ENCODE assay signal across 8 cellular contexts in genomic region chr6:57577023-57577422, GRCh38.
A peak's percentile ranks its signal among the peaks of the same experiment; 100 is the strongest.
DNase-seq lines count a peak whose midpoint lies in the region; ATAC-seq, FAIRE-seq and TF ChIP-seq lines count a peak whose summit lies in the region.
"Not testable (repeated sequence)": the region's sequence is repeated elsewhere in the genome, so short reads cannot be mapped to it uniquely, and the experiment has no call there.

No MANE protein-coding gene starts in this region.

- H3K9me3 ChIP-seq in RWPE2 (ENCODE audit: severe bottlenecking); mammary epithelial cell (replicated peaks; ENCODE audit: insufficient read depth, low read length); keratinocyte (ENCODE audit: control insufficient read depth, low read depth, low read length): not testable (repeated sequence)

- not testable (repeated sequence) for H3K27me3 ChIP-seq in RWPE2 (ENCODE audit: insufficient read depth, poor library complexity, severe bottlenecking); mammary epithelial cell (ENCODE audit: insufficient read depth, low read length); bronchial epithelial cell (ENCODE audit: control insufficient read depth, insufficient read depth, low read length); foreskin keratinocyte; keratinocyte (ENCODE audit: control insufficient read depth, extremely low read depth, insufficient read depth, low read length)

- not testable (repeated sequence) for TF ChIP-seq CTCF in RWPE2 (IDR thresholded peaks at IDR 0.05; ENCODE audit: poor library complexity, severe bottlenecking); mammary epithelial cell (conservative IDR thresholded peaks at IDR 0.05 in 1 of 2, IDR thresholded peaks at IDR 0.05 in 1 of 2; ENCODE audit: extremely low read depth in 1 of 2, insufficient read depth in 1 of 2, low read depth in 1 of 2, low read length in 2 of 2); bronchial epithelial cell (IDR thresholded peaks at IDR 0.05; ENCODE audit: insufficient read depth, low read length, severe bottlenecking); epithelial cell of esophagus (IDR thresholded peaks at IDR 0.05; ENCODE audit: insufficient read depth, low read depth, low read length, missing control alignments); foreskin keratinocyte (conservative IDR thresholded peaks at IDR 0.05); keratinocyte (optimal IDR thresholded peaks at IDR 0.05 in 1 of 3, IDR thresholded peaks at IDR 0.05 in 1 of 3, conservative IDR thresholded peaks at IDR 0.05 in 1 of 3; ENCODE audit: extremely low read depth in 1 of 3, insufficient read depth in 2 of 3, low read length in 3 of 3)

- intact Hi-C loops in mammary epithelial cell (cut with micrococcal nuclease), result not testable (repeated sequence)

- 0 out of 3 replicates have a peak, but pooled peaks have one; percentile 41 for ATAC-seq in RWPE2 (ENCODE audit: low read depth)
- peak; percentile 48 for ATAC-seq in esophagus mucosa
- peak; percentile 77 for ATAC-seq in foreskin keratinocyte

- WGBS in mammary epithelial cell (ENCODE audit: low coverage, missing lambda C conversion rate), result no CpG with 5 or more reads among the region's 1 CpG

- H3K4me2 ChIP-seq in mammary epithelial cell (ENCODE audit: insufficient read depth, low read depth, low read length); keratinocyte (ENCODE audit: control insufficient read depth, extremely low read depth, insufficient read depth, low read depth, low read length): not testable (repeated sequence)

- not testable (repeated sequence) for H3K27ac ChIP-seq in RWPE2 (ENCODE audit: poor library complexity, severe bottlenecking); mammary epithelial cell (ENCODE audit: insufficient read depth, low read depth, low read length); epithelial cell of prostate; foreskin keratinocyte; keratinocyte (ENCODE audit: control insufficient read depth, insufficient read depth, low read length)

- not testable (repeated sequence) for H3K4me3 ChIP-seq in RWPE2 (ENCODE audit: severe bottlenecking); mammary epithelial cell (replicated peaks in 1 of 3; ENCODE audit: insufficient read depth in 1 of 3, low read depth in 2 of 3, low read length in 3 of 3); bronchial epithelial cell (ENCODE audit: low read depth, low read length); epithelial cell of esophagus (ENCODE audit: low read length); keratinocyte (ENCODE audit: control insufficient read depth in 2 of 3, extremely low read depth in 1 of 3, insufficient read depth in 2 of 3, low read depth in 1 of 3, low read length in 3 of 3)

- BruUV-seq in mammary epithelial cell (replicated peaks; lab: Mats Ljungman, UMichigan), result not testable (repeated sequence)

- not testable (repeated sequence) for H3K9ac ChIP-seq in mammary epithelial cell (ENCODE audit: insufficient read depth, low read length); keratinocyte (ENCODE audit: control insufficient read depth, extremely low read depth, insufficient read depth, low read length)

- dilution Hi-C loops in mammary epithelial cell (cut with HindIII; ENCODE audit: low sequenced_read_pairs); keratinocyte (cut with MboI; ENCODE audit: extremely low pct_ligation_motif_present, low sequenced_read_pairs): not testable (repeated sequence)

- in situ Hi-C loops in mammary epithelial cell (cut with MboI; ENCODE audit: low sequenced_read_pairs in 2 of 2), result not testable (repeated sequence)

- CTCF ChIA-PET in mammary epithelial cell (lab: Charles Lee; ENCODE audit: low non-redundant PET), result not testable (repeated sequence)

- not testable (repeated sequence) for H3K4me1 ChIP-seq in RWPE2 (ENCODE audit: insufficient read depth, poor library complexity, severe bottlenecking); mammary epithelial cell (ENCODE audit: insufficient read depth, low read length); foreskin keratinocyte; keratinocyte (ENCODE audit: control insufficient read depth, extremely low read depth, insufficient read depth, low read length)

- not testable (repeated sequence) for H2AFZ ChIP-seq in mammary epithelial cell (ENCODE audit: low read depth, low read length); keratinocyte (ENCODE audit: control insufficient read depth, low read length)

- not testable (repeated sequence) for H3K79me2 ChIP-seq in mammary epithelial cell (ENCODE audit: insufficient read depth, low read length); keratinocyte (ENCODE audit: control insufficient read depth, insufficient read depth, low read length)

- H4K20me1 ChIP-seq in mammary epithelial cell (ENCODE audit: insufficient read depth, low read length); keratinocyte (ENCODE audit: control insufficient read depth, extremely low read depth, insufficient read depth, low read length): not testable (repeated sequence)

- not testable (repeated sequence) for H3K36me3 ChIP-seq in RWPE2 (ENCODE audit: low read depth); mammary epithelial cell (ENCODE audit: insufficient read depth, low read length); bronchial epithelial cell (ENCODE audit: control insufficient read depth, insufficient read depth, low read length); keratinocyte (ENCODE audit: control insufficient read depth in 2 of 2, extremely low read depth in 1 of 2, insufficient read depth in 2 of 2, low read length in 2 of 2)

- not testable (repeated sequence) for DNase-seq in RWPE2 (ENCODE audit: low spot score); keratinocyte (ENCODE audit: low read depth, low spot score)
- peak; percentile 34 for DNase-seq in mammary epithelial cell
- DNase-seq in bronchial epithelial cell (ENCODE audit: low read depth), result peak; percentile 78
- peak; percentile 71 for DNase-seq in epithelial cell of esophagus (ENCODE audit: low read depth)
- DNase-seq in epithelial cell of prostate (ENCODE audit: low read depth, low spot score), result peak; percentile 12
- DNase-seq in foreskin keratinocyte, result peak; percentile 36 to 61

- H3K9me1 ChIP-seq in keratinocyte (ENCODE audit: control insufficient read depth, extremely low read depth, insufficient read depth, low read length), result not testable (repeated sequence)

- not testable (repeated sequence) for FAIRE-seq in bronchial epithelial cell (lab: Jason Lieb, UNC)
- peak; percentile 26 for FAIRE-seq in keratinocyte (lab: Jason Lieb, UNC)
